ENCODE assay signal across 1 cellular context in the genomic region with DNA sequence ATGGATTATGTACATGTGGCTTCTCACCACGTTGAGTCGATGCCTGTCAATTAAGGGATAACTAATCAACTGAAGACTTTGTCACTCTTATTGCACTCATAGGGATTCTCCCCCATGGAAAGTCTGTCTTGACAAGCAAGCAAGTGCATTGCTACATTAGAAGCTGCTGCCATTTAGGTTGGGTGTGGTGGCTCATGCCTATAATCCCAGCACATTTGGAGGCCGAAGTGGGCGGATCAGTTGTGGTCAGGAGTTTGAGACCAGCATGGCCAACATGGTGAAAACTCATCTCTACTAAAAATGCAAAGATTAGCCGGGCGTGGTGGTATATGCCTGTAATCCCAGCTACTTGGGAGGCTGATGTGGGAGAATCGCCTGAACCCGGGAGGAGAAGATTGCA.
TF ChIP-seq lines count a peak whose summit lies in the region.

No MANE protein-coding gene starts in this region.

TF ChIP-seq in HCT116, 20 proteins besides CTCF, POLR2A, EP300 and RAD21:
- TF ChIP-seq EGR1 (IDR thresholded peaks at IDR 0.05; ENCODE audit: low read depth) (no peak), FOSL1 (IDR thresholded peaks at IDR 0.05; ENCODE audit: low read depth) (no peak), EZH2 (IDR thresholded peaks at IDR 0.05) (no peak), ELF1 (IDR thresholded peaks at IDR 0.05; ENCODE audit: borderline replicate concordance, low read depth) (no peak)
- TF ChIP-seq, protein P1, sequence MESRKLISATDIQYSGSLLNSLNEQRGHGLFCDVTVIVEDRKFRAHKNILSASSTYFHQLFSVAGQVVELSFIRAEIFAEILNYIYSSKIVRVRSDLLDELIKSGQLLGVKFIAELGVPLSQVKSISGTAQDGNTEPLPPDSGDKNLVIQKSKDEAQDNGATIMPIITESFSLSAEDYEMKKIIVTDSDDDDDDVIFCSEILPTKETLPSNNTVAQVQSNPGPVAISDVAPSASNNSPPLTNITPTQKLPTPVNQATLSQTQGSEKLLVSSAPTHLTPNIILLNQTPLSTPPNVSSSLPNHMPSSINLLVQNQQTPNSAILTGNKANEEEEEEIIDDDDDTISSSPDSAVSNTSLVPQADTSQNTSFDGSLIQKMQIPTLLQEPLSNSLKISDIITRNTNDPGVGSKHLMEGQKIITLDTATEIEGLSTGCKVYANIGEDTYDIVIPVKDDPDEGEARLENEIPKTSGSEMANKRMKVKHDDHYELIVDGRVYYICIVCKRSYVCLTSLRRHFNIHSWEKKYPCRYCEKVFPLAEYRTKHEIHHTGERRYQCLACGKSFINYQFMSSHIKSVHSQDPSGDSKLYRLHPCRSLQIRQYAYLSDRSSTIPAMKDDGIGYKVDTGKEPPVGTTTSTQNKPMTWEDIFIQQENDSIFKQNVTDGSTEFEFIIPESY (IDR thresholded peaks at IDR 0.05; ENCODE audit: extremely low read depth, insufficient replicate concordance, low read length), result no peak
